Comparison of ENCODE assay signal across 8 cellular contexts in the genomic region with DNA sequence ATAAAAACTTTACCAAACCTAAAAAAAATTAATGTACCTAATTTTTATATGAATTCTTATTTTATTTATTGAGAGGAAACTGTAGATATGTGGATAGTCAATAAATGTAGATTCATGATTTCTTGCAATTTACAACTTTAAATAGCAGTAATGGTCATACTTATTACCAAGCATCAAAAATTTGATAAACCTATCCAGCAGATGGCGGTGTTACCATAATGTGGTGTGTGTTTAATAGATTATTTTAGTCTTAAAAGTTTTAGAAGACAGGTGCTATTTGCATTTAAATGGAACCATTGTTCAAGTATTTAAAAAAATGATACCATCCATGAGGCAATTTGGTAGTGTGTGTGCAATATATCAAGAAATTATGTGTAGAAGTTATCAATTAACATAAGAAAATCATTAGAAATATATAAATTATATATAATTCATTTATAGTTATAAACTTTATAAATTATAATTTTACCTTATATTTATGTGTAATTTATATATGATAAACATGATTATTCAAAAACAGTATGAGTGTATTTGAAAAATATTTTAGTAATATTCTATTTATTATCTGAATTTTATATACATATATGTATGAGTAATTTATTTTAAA.
DNase-seq lines count a peak whose midpoint lies in the region; ATAC-seq, FAIRE-seq and TF ChIP-seq lines count a peak whose summit lies in the region.

No MANE protein-coding gene starts in this region.

- no peaks in the 10 kb centered on the region for H3K79me1 ChIP-seq in H1 (ENCODE audit: low read depth, low read length)

- H3K4ac ChIP-seq in H1 (replicated peaks; ENCODE audit: insufficient read length, low read depth, low read length): no peak overlapping the region

- H3K27ac ChIP-seq in A549: no peak overlapping the region
- H3K27ac ChIP-seq in GM23248: no peak overlapping the region
- H3K27ac ChIP-seq in H1 (ENCODE audit: low read depth, low read length): no peak overlapping the region
- H3K27ac ChIP-seq in thyroid gland: no peak overlapping the region

- POLR2A ChIA-PET in A549 (lab: Yijun Ruan, JAX): no interaction called here
- POLR2A ChIA-PET in H1 (lab: Charles Lee; ENCODE audit: partially characterized antibody): no interaction called here

- CTCF ChIA-PET in A549 (lab: Yijun Ruan, JAX): interaction anchor here (0.9 kb wide), 1 partner anchor 858 kb away, joined by 3 read pairs; no protein-coding TSS in a partner anchor
- CTCF ChIA-PET in H1 (lab: Charles Lee; ENCODE audit: partially characterized antibody): interaction anchor here (0.8 to 2.5 kb wide), 6 partner anchors 15 to 348 kb away, joined by 3 to 10 read pairs (median 3); no protein-coding TSS in a partner anchor

- no peak overlapping the region for H3K9ac ChIP-seq in GM23248
- H3K9ac ChIP-seq in H1 (replicated peaks in 1 of 4; ENCODE audit: extremely low read depth in 1 of 4, low read depth in 3 of 4, low read length in 3 of 4): no peak overlapping the region

- no peak overlapping the region for H2BK15ac ChIP-seq in H1 (ENCODE audit: low read length)

- no peak overlapping the region for H3K4me3 Mint-ChIP-seq in progenitor cell of endocrine pancreas (ENCODE audit: low read depth)

- FAIRE-seq in A549 (lab: Jason Lieb, UNC): peak; percentile 54
- FAIRE-seq in H1 (lab: Jason Lieb, UNC): peak; percentile 57

- ATAC-seq in A549: peak in 1 of 2 experiments; percentile 47; a peak in 1 of 6 replicates
- no peak for ATAC-seq in omental fat pad (ENCODE audit: low FRiP score)

- H4K20me1 ChIP-seq in GM23248 (ENCODE audit: insufficient read depth): no peaks in the 10 kb centered on the region
- no peaks in the 10 kb centered on the region for H4K20me1 ChIP-seq in H1 (replicated peaks in 1 of 2; ENCODE audit: control insufficient read depth in 1 of 2, insufficient read depth in 2 of 2, low read length in 2 of 2)

- H3K27me3 Mint-ChIP-seq in progenitor cell of endocrine pancreas: no peaks in the 10 kb centered on the region

- H3K9me2 ChIP-seq in GM23248 (ENCODE audit: insufficient read depth): no peaks in the 10 kb centered on the region

- H3K4me1 Mint-ChIP-seq in progenitor cell of endocrine pancreas (ENCODE audit: low read depth): no peaks in the 10 kb centered on the region

- in situ Hi-C loops in GM23248 (cut with MboI): no loop called here

- H3K36me3 Mint-ChIP-seq in progenitor cell of endocrine pancreas (ENCODE audit: insufficient read depth): no peaks in the 10 kb centered on the region

- H4K5ac ChIP-seq in H1 (ENCODE audit: insufficient read length, low read depth, low read length): no peak overlapping the region

- H3K23ac ChIP-seq in H1 (ENCODE audit: insufficient read length): no peak overlapping the region

- no peak overlapping the region for H2AK5ac ChIP-seq in H1 (ENCODE audit: low read depth, low read length)

- H3K18ac ChIP-seq in H1 (ENCODE audit: extremely low read depth, low read length): no peak overlapping the region

- H2AFZ ChIP-seq in GM23248: no peak overlapping the region
- H2AFZ ChIP-seq in H1 (ENCODE audit: low read length): no peak overlapping the region

- H3K56ac ChIP-seq in H1 (replicated peaks; ENCODE audit: insufficient read length, low read depth, low read length): no peak overlapping the region

- H3K36me3 ChIP-seq in GM23248 (ENCODE audit: low read depth) (no peaks in the 10 kb centered on the region), H1 (ENCODE audit: control insufficient read depth in 2 of 4, insufficient read depth in 4 of 4, low read length in 3 of 4) (no peaks in the 10 kb centered on the region), thyroid gland (no peaks in the 10 kb centered on the region)

- no peak overlapping the region for H2BK5ac ChIP-seq in H1 (ENCODE audit: low read depth, low read length)

- no peaks in the 10 kb centered on the region for H3K23me2 ChIP-seq in H1 (ENCODE audit: low read depth, low read length)

- no peak overlapping the region for H2BK20ac ChIP-seq in H1 (ENCODE audit: low read length)

- no peak for TF ChIP-seq EP300 in A549 (IDR thresholded peaks at IDR 0.05)
- no peak for TF ChIP-seq EP300 in H1 (IDR thresholded peaks at IDR 0.05; ENCODE audit: borderline replicate concordance in 1 of 2, low read depth in 2 of 2, low read length in 2 of 2)

- no peak overlapping the region for H2BK120ac ChIP-seq in H1 (replicated peaks; ENCODE audit: low read depth, low read length)

- no peak overlapping the region for H3K27ac Mint-ChIP-seq in progenitor cell of endocrine pancreas

- peak; percentile 3 to 46 for DNase-seq in A549 (ENCODE audit: low read depth in 1 of 2, low spot score in 1 of 2)
- DNase-seq in GM23248: peak; percentile 43
- peak; percentile 5 for DNase-seq in NCI-H526 treated with DMSO at 0.1 percent for 48 hours (lab: John Stamatoyannopoulos, UW)
- DNase-seq in H1 (ENCODE audit: low read depth in 1 of 2, low spot score in 2 of 2): no peak
- DNase-seq in progenitor cell of endocrine pancreas (ENCODE audit: low spot score, unreplicated experiment): no peak
- no peak for DNase-seq in omental fat pad (ENCODE audit: low spot score)
- DNase-seq in cerebellum (ENCODE audit: low spot score): no peak
- no peak for DNase-seq in thyroid gland

- H4K8ac ChIP-seq in H1 (ENCODE audit: extremely low read depth, insufficient read depth, low read length): no peak overlapping the region

- H2BK12ac ChIP-seq in H1 (ENCODE audit: low read depth, low read length): no peak overlapping the region

- H3K27me3 ChIP-seq in GM23248 (replicated peaks; ENCODE audit: insufficient read depth): no peaks in the 10 kb centered on the region
- no peaks in the 10 kb centered on the region for H3K27me3 ChIP-seq in H1 (replicated peaks in 1 of 4; ENCODE audit: control insufficient read depth in 3 of 4, extremely low read depth in 1 of 4, insufficient read depth in 3 of 4, low read length in 3 of 4)
- no peaks in the 10 kb centered on the region for H3K27me3 ChIP-seq in thyroid gland

- no peaks in the 10 kb centered on the region for H3F3A ChIP-seq in GM23248 (ENCODE audit: insufficient read depth)

- TF ChIP-seq CTCF in A549 (IDR thresholded peaks at IDR 0.05): peak; percentile 62
- TF ChIP-seq CTCF in H1 (IDR thresholded peaks at IDR 0.05; ENCODE audit: control extremely low read depth in 1 of 3, insufficient read depth in 1 of 3, low read depth in 1 of 3, low read length in 3 of 3): peak in 1 of 3 experiments; percentile 24; a peak in 2 of 4 replicates
- TF ChIP-seq CTCF in progenitor cell of endocrine pancreas (IDR thresholded peaks at IDR 0.05; ENCODE audit: unreplicated experiment): peak; percentile 83
- TF ChIP-seq CTCF in omental fat pad (IDR thresholded peaks at IDR 0.05): no peak
- no peak for TF ChIP-seq CTCF in thyroid gland (IDR thresholded peaks at IDR 0.05)

- TF ChIP-seq POLR2A in A549 (IDR thresholded peaks at IDR 0.05; ENCODE audit: low read length) (no peak), H1 (IDR thresholded peaks at IDR 0.05; ENCODE audit: control extremely low read depth in 1 of 2, low read depth in 2 of 2, low read length in 2 of 2) (no peak), thyroid gland (IDR thresholded peaks at IDR 0.05) (no peak)

- intact Hi-C loops in thyroid gland (cut with DNase I): no loop called here

- H3K4me3 ChIP-seq in A549 (no peak overlapping the region), GM23248 (no peak overlapping the region), H1 (ENCODE audit: extremely low read depth in 1 of 4, insufficient read depth in 2 of 4, low read depth in 3 of 4, low read length in 4 of 4) (no peak overlapping the region), thyroid gland (replicated peaks in 1 of 3) (no peak overlapping the region)

- H3K4me2 ChIP-seq in A549 (no peak overlapping the region), GM23248 (ENCODE audit: unreplicated experiment) (no peak overlapping the region), H1 (ENCODE audit: insufficient read depth in 1 of 2, low read depth in 2 of 2, low read length in 2 of 2) (no peak overlapping the region)

- H3K9me3 ChIP-seq in A549 (no peaks in the 10 kb centered on the region), GM23248 (ENCODE audit: low read depth) (no peaks in the 10 kb centered on the region), H1 (ENCODE audit: insufficient read depth in 2 of 2, low read depth in 1 of 2, low read length in 1 of 2) (no peaks in the 10 kb centered on the region), thyroid gland (no peaks in the 10 kb centered on the region)

- H3K14ac ChIP-seq in H1 (ENCODE audit: insufficient read length): no peak overlapping the region

- peak; percentile 62 to 67 for TF ChIP-seq RAD21 in A549 (conservative IDR thresholded peaks at IDR 0.05 in 1 of 2, IDR thresholded peaks at IDR 0.05 in 1 of 2)
- peak in 1 of 2 experiments; percentile 70 for TF ChIP-seq RAD21 in H1 (IDR thresholded peaks at IDR 0.05 in 1 of 2, conservative IDR thresholded peaks at IDR 0.05 in 1 of 2; ENCODE audit: low read depth in 2 of 2, low read length in 2 of 2)

- WGBS in A549 (ENCODE audit: missing lambda C conversion rate): 4% methylated on average over 1 of the region's 1 CpG
- 5 to 25% methylated on average over 1 of the region's 1 CpG for WGBS in GM23248 (ENCODE audit: low coverage in 1 of 2, low lambda C conversion rate in 2 of 2, missing lambda C conversion rate in 2 of 2), 2 experiments
- 10% methylated on average over 1 of the region's 1 CpG; no CpG with 5 or more reads in 1 of the 2 experiments for WGBS in H1 (ENCODE audit: extremely low coverage in 1 of 2, insufficient coverage in 1 of 2, insufficient read length in 1 of 2, insufficient replicate concordance in 2 of 2, low coverage in 1 of 2, low lambda C conversion rate in 2 of 2, missing lambda C conversion rate in 1 of 2), 2 experiments
- WGBS in thyroid gland, 2 donors: 10 to 14% methylated on average over 1 of the region's 1 CpG

- H3K79me2 ChIP-seq in GM23248 (ENCODE audit: insufficient read depth) (no peaks in the 10 kb centered on the region), H1 (ENCODE audit: control insufficient read depth in 1 of 2, insufficient read depth in 2 of 2, low read length in 2 of 2) (no peaks in the 10 kb centered on the region)

- H4K91ac ChIP-seq in H1 (replicated peaks; ENCODE audit: insufficient read length, low read length): no peak overlapping the region

- H3K4me1 ChIP-seq in A549 (no peaks in the 10 kb centered on the region), GM23248 (ENCODE audit: insufficient read depth) (no peaks in the 10 kb centered on the region), H1 (replicated peaks in 1 of 4; ENCODE audit: control insufficient read depth in 3 of 4, insufficient read depth in 4 of 4, low read length in 3 of 4) (no peaks in the 10 kb centered on the region), thyroid gland (no peaks in the 10 kb centered on the region)

- H3K9me3 Mint-ChIP-seq in progenitor cell of endocrine pancreas (ENCODE audit: low read depth): peaks cover 3% of the 10 kb centered on the region

TF ChIP-seq in A549, 52 proteins besides CTCF, POLR2A, EP300 and RAD21 (continues in another document):
- no peak for TF ChIP-seq HOXB5 (CRISPR knock-in tag; IDR thresholded peaks at IDR 0.05)

TF ChIP-seq in H1, 55 proteins besides CTCF, POLR2A, EP300 and RAD21 (continues in another document):
- no peak for TF ChIP-seq KDM1A (IDR thresholded peaks at IDR 0.05; ENCODE audit: borderline replicate concordance, low read length)
- TF ChIP-seq HDAC6 (IDR thresholded peaks at IDR 0.05; ENCODE audit: low read depth, low read length): no peak

Comparison
In these comparisons a context has a peak if more than half of its experiments do, and no peak if none do; other contexts are left out.
1. DNase-seq: peak in A549 (2 of 2), GM23248 (single experiment) and NCI-H526 treated with DMSO at 0.1 percent for 48 hours (single experiment); none in H1 (0 of 2), progenitor cell of endocrine pancreas (single experiment), omental fat pad (single experiment), cerebellum (single experiment) and thyroid gland (0 of 2).
2. CTCF ChIP-seq: peak in A549 (single experiment) and progenitor cell of endocrine pancreas (single experiment); none in omental fat pad (0 of 3) and thyroid gland (0 of 6).